Comparison of ENCODE assay signal across 11 cellular contexts in the genomic region with DNA sequence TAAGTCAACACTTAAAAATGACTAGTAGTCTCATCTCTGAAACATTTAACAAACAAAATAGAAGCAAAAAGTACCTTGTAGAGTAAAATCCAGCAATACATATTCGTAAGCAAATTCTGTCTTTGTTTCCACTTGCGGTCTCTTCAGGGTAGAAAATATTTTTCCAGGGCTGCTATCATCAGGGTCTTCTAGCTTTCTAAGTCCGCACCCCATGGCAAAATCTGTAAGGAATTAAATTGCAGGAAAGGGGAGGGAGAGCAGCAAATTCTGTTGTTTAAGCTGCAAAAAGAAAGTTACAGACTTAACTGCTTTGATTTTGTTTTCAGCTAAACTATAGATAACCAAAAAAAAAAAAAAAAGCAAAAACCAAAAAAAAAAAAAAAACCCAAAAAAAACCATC. TPM values are rescaled to one million over a fixed set of nuclear protein-coding genes. Genes with fewer than 3 reads are reported as not detected.
A peak's percentile ranks its signal among the peaks of the same experiment; 100 is the strongest.
DNase-seq lines count a peak whose midpoint lies in the region; ATAC-seq and TF ChIP-seq lines count a peak whose summit lies in the region.
"Had no signal": no experiment of that assay in that cellular context is flagged by ENCODE, and none has a peak within 500 bp of the region (broad histone marks: within the 10 kb centered on the region; RNA-seq: fewer than 3 reads in every experiment).

A gene with protein sequence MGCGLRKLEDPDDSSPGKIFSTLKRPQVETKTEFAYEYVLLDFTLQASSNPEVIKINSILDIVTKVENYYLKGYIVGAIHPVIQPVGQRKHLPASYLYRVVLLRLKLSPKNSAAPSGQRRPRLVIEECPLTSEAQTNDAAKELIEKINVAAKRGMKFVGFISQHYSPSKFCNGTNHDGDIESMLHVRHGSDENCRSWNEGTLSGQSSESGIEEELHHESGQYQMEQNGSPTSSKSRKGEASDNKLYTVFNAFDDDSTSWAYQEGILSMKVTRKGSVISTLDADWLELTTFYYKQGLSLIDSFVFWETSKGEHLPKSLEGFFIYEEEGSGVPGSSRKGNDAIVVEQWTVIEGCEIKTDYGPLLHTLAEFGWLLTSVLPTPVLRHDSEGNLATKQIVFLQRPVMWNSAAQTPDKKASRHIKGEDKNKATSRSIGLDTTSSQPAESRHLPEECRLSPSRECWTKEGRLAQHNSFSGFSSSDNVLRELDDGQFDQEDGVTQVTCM (minus strand): TSS at position 342 of the 400 bp plus-strand sequence. CDS start 129 bp downstream, at position 213.

- no peaks in the 10 kb centered on the region for H3K27me3 ChIP-seq in esophagus squamous epithelium
- no peaks in the 10 kb centered on the region for H3K27me3 ChIP-seq in mucosa of stomach (ENCODE audit: control insufficient read depth, insufficient read depth, low read length)

- 48 to 69% methylated on average over 3 of the region's 3 CpGs for WGBS in esophagus squamous epithelium, 2 donors

- H3K9ac ChIP-seq in mucosa of stomach (ENCODE audit: low read length): peak within 1 kb of the TSS; percentile 23

- intact Hi-C loops in esophagus squamous epithelium (cut with DNase I): no loop called here

- no peak for TF ChIP-seq POLR2A in esophagus squamous epithelium (IDR thresholded peaks at IDR 0.05)

- H3K4me3 ChIP-seq in esophagus squamous epithelium (peak within 1 kb of the TSS in 3 of 4 donors; percentile 37 to 58 (median 39)), mucosa of stomach (ENCODE audit: low read length) (no peak within 1 kb of the TSS)

- H3K27ac ChIP-seq in esophagus squamous epithelium: peak within 1 kb of the TSS in 3 of 4 donors; percentile 59 to 77 (median 68)
- peak within 1 kb of the TSS; percentile 87 for H3K27ac ChIP-seq in temporal lobe (ENCODE audit: low read depth, low read length)

- no peaks in the 10 kb centered on the region for H3K36me3 ChIP-seq in esophagus squamous epithelium
- H3K36me3 ChIP-seq in mucosa of stomach (ENCODE audit: control insufficient read depth, insufficient read depth, low read length): no peaks in the 10 kb centered on the region

- DNase-seq in RPMI7951 (ENCODE audit: low read depth) (peak; percentile 25), esophagus squamous epithelium (lab: John Stamatoyannopoulos, UW) (no peak), MV-4-11 (lab: John Stamatoyannopoulos, UW) (no peak), NCI-H1417 (lab: John Stamatoyannopoulos, UW) (no peak)
- no peak for DNase-seq in stimulated activated naive CD4-positive, alpha-beta T cell treated with Interleukin-2 at 50 U/mL for 16 hours (lab: John Stamatoyannopoulos, UW)
- DNase-seq: NCI-H2081 treated with DMSO at 0.1 percent for 48 hours; stimulated activated CD4-positive, alpha-beta T cell treated with anti-CD3 and anti-CD28 coated beads, Interleukin-2, amount 100 ng/mL, for 48 hours had no signal

- ATAC-seq in HG02571 (IDR thresholded peaks at IDR 0.05; ENCODE audit: unreplicated experiment): no peak

- H3K4me1 ChIP-seq in esophagus squamous epithelium: no peaks in the 10 kb centered on the region
- H3K4me1 ChIP-seq in mucosa of stomach (ENCODE audit: control insufficient read depth, insufficient read depth, low read length): peaks cover 5% of the 10 kb centered on the region

- H3K9me3 ChIP-seq in esophagus squamous epithelium (no peaks in the 10 kb centered on the region), mucosa of stomach (ENCODE audit: control insufficient read depth, low read length) (no peaks in the 10 kb centered on the region)

- TF ChIP-seq CTCF in esophagus squamous epithelium (IDR thresholded peaks at IDR 0.05): no peak

RNA-seq across cellular contexts. Expression of the gene that starts here (rescaled TPM):
- total RNA-seq in RPMI7951 (2014; rRNA removed; shearing (Covaris generic)): 1.7 and 2.0 TPM in 2 replicates
- 1 to 10 TPM in 3 of 4 donors, not detected in 1; 1.4 to 7.4 (median 2.7) TPM for total RNA-seq in esophagus squamous epithelium
- total RNA-seq in temporal lobe: 18.7 TPM
- total RNA-seq: T-helper 2 cell treated with Interferon-gamma antibody and Interleukin-4, amounts not matched to agents 100 ng/mL and 5 ng/mL, for 36 hours had no signal
